17 cellular contexts compared by ENCODE assay signal in the genomic region with DNA sequence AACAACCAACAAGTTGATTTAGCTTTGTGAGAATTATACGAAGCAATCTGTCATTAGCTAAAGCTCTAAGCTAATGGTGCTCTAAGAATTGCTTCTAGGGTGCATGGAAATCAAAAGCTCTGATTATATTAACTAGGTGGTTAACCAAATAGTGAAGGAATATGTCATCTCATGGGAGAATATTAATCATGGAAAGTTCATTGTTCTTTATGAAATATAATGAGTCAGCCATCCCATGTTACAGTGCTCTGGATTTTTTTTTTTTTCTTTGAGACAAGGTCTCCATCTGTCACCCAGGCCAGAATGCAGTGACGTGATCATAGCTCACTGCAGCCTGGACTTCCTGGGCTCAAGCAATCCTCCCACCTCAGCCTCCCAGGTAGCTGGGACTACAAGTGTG. TPM values are rescaled to one million over a fixed set of nuclear protein-coding genes. Genes with fewer than 3 reads are reported as not detected.
DNase-seq lines count a peak whose midpoint lies in the region; ATAC-seq and TF ChIP-seq lines count a peak whose summit lies in the region.
"Had no signal": no experiment of that assay in that cellular context is flagged by ENCODE, and none has a peak within 500 bp of the region (broad histone marks: within the 10 kb centered on the region; RNA-seq: fewer than 3 reads in every experiment).

No MANE protein-coding gene starts in this region.

- H3K9me2 ChIP-seq in PC-3 (replicated peaks; ENCODE audit: low read length): no peaks in the 10 kb centered on the region

- H3K9me3 ChIP-seq in PC-3 (ENCODE audit: low read length): no peaks in the 10 kb centered on the region
- H3K9me3 ChIP-seq in mammary epithelial cell (replicated peaks; ENCODE audit: insufficient read depth, low read length): no peaks in the 10 kb centered on the region
- H3K9me3 ChIP-seq: BE2C had no signal

- BruUV-seq in PC-3 (replicated peaks; lab: Mats Ljungman, UMichigan) (no TSS peak), mammary epithelial cell (replicated peaks; lab: Mats Ljungman, UMichigan) (no TSS peak)

- H3K27me3 ChIP-seq in PC-3 (ENCODE audit: low read length): no peaks in the 10 kb centered on the region
- no peaks in the 10 kb centered on the region for H3K27me3 ChIP-seq in mammary epithelial cell (ENCODE audit: insufficient read depth, low read length)
- H3K27me3 ChIP-seq in foreskin keratinocyte: no peaks in the 10 kb centered on the region
- H3K27me3 ChIP-seq: BE2C had no signal

- intact Hi-C loops in PC-3 (cut with micrococcal nuclease): loop anchor here (5.0 to 10.0 kb wide), 3 partner anchors 82 to 984 kb away; partner anchors contain the start of gene IL1RAPL1
- intact Hi-C loops in mammary epithelial cell (cut with micrococcal nuclease): loop anchor here (2.0 kb wide), 1 partner anchor 82 kb away; no protein-coding TSS in a partner anchor

- CTCF ChIA-PET in PC-3 (lab: Charles Lee): interaction anchor here (0.6 to 1.1 kb wide), 2 partner anchors 19 to 849 kb away, joined by 3 to 4 read pairs; no protein-coding TSS in a partner anchor
- CTCF ChIA-PET in mammary epithelial cell (lab: Charles Lee; ENCODE audit: low non-redundant PET): no interaction called here

- H3K4me3 ChIP-seq in PC-3 (ENCODE audit: low read length): peak overlapping the region; percentile 48
- H3K4me3 ChIP-seq in mammary epithelial cell (replicated peaks in 1 of 3; ENCODE audit: insufficient read depth in 1 of 3, low read depth in 2 of 3, low read length in 3 of 3): no peak overlapping the region

- dilution Hi-C loops in mammary epithelial cell (cut with HindIII; ENCODE audit: low sequenced_read_pairs): no loop called here

- DNase-seq in HT1080 (ENCODE audit: low read depth): peak; percentile 1
- peak; percentile 75 for DNase-seq in PC-3
- DNase-seq in mammary epithelial cell: peak; percentile 71
- DNase-seq in foreskin keratinocyte: peak; percentile 44 to 52
- no peak for DNase-seq in left lobe of liver (ENCODE audit: low spot score)
- DNase-seq in HCEC 1CT: no peak
- DNase-seq: BE2C; CD4-positive, alpha-beta memory T cell; H7; MV-4-11; NCI-H1436; NCI-H2081; NCI-H2227 treated with DMSO at 0.1 percent for 48 hours; SHP77 treated with DMSO at 0.1 percent for 48 hours had no signal

- no peaks in the 10 kb centered on the region for H3K79me2 ChIP-seq in PC-3 (ENCODE audit: low read length)
- H3K79me2 ChIP-seq in mammary epithelial cell (ENCODE audit: insufficient read depth, low read length): no peaks in the 10 kb centered on the region

- WGBS in mammary epithelial cell (ENCODE audit: low coverage, missing lambda C conversion rate): 28% methylated on average over 2 of the region's 2 CpGs

- H3K4me2 ChIP-seq in PC-3 (ENCODE audit: low read length) (peak overlapping the region; percentile 79), mammary epithelial cell (ENCODE audit: insufficient read depth, low read depth, low read length) (peak overlapping the region; percentile 35)

- H3K9ac ChIP-seq in PC-3 (ENCODE audit: low read length): peak overlapping the region; percentile 31
- H3K9ac ChIP-seq in mammary epithelial cell (ENCODE audit: insufficient read depth, low read length): no peak overlapping the region

- H4K20me1 ChIP-seq in PC-3 (ENCODE audit: low read length) (no peaks in the 10 kb centered on the region), mammary epithelial cell (ENCODE audit: insufficient read depth, low read length) (no peaks in the 10 kb centered on the region)

- ATAC-seq in PC-3 (peak; percentile 81), foreskin keratinocyte (peak; percentile 94), left lobe of liver (no peak), HG03378 (IDR thresholded peaks at IDR 0.05; ENCODE audit: unreplicated experiment) (no peak)

- H3K27ac ChIP-seq in PC-3 (ENCODE audit: low read length): peak overlapping the region; percentile 91
- no peak overlapping the region for H3K27ac ChIP-seq in mammary epithelial cell (ENCODE audit: insufficient read depth, low read depth, low read length)
- no peak overlapping the region for H3K27ac ChIP-seq in foreskin keratinocyte

- no peak overlapping the region for H2AFZ ChIP-seq in PC-3 (ENCODE audit: low read length)
- no peak overlapping the region for H2AFZ ChIP-seq in mammary epithelial cell (ENCODE audit: low read depth, low read length)

- no peaks in the 10 kb centered on the region for H3K36me3 ChIP-seq in PC-3 (ENCODE audit: low read depth, low read length)
- no peaks in the 10 kb centered on the region for H3K36me3 ChIP-seq in mammary epithelial cell (ENCODE audit: insufficient read depth, low read length)
- H3K36me3 ChIP-seq: BE2C had no signal

- TF ChIP-seq CTCF in PC-3 (conservative IDR thresholded peaks at IDR 0.05; ENCODE audit: low read depth, low read length) (no peak), mammary epithelial cell (conservative IDR thresholded peaks at IDR 0.05 in 1 of 2, IDR thresholded peaks at IDR 0.05 in 1 of 2; ENCODE audit: extremely low read depth in 1 of 2, insufficient read depth in 1 of 2, low read depth in 1 of 2, low read length in 2 of 2) (no peak), foreskin keratinocyte (conservative IDR thresholded peaks at IDR 0.05) (no peak)

- H3F3A ChIP-seq in PC-3 (ENCODE audit: low read length, unreplicated experiment): no peaks in the 10 kb centered on the region

- in situ Hi-C loops in mammary epithelial cell (cut with MboI; ENCODE audit: low sequenced_read_pairs in 2 of 2): no loop called here

- H3K4me1 ChIP-seq in PC-3 (ENCODE audit: insufficient read depth, low read length) (peaks cover 11% of the 10 kb centered on the region), mammary epithelial cell (ENCODE audit: insufficient read depth, low read length) (peaks cover 8% of the 10 kb centered on the region), foreskin keratinocyte (peaks cover 5% of the 10 kb centered on the region)
- H3K4me1 ChIP-seq: BE2C had no signal

- POLR2A ChIA-PET in PC-3 (lab: Charles Lee; ENCODE audit: unreplicated experiment): interaction anchor here (0.5 to 0.6 kb wide), 2 partner anchors 16 to 985 kb away, joined by 3 to 6 read pairs; no protein-coding TSS in a partner anchor

RNA-seq across cellular contexts. Expression of gene DCAF8L2, which starts 10.5 kb away (rescaled TPM):
- total RNA-seq in HT1080 (2014; rRNA removed; shearing (Covaris generic)): not detected in 2 replicates
- not detected in 2 replicates for polyA plus RNA-seq in HT1080 (2015; cell fraction: cytosol; rRNA removed)
- not detected in 2 replicates for polyA plus RNA-seq in HT1080 (2015; cell fraction: nucleus; rRNA removed)
- not detected in 2 replicates for total RNA-seq in PC-3 (2014; rRNA removed)
- total RNA-seq in mammary epithelial cell: not detected
- not detected for polyA plus RNA-seq in mammary epithelial cell
- not detected for polyA minus RNA-seq in mammary epithelial cell
- total RNA-seq in foreskin keratinocyte: not detected in 2 replicates
- not detected in 2 replicates for polyA plus RNA-seq in foreskin keratinocyte
- not detected for total RNA-seq in left lobe of liver
- total RNA-seq: CD4-positive, alpha-beta memory T cell; H7 had no signal
- polyA plus RNA-seq: AG04450; CD4-positive, alpha-beta memory T cell; IgD-negative memory B cell had no signal

Comparison
In these comparisons a context has a peak if more than half of its experiments do, and no peak if none do; other contexts are left out.
1. DNase-seq: peak in HT1080 (single experiment), PC-3 (single experiment), mammary epithelial cell (single experiment) and foreskin keratinocyte (2 of 2); none in left lobe of liver (single experiment) and HCEC 1CT (single experiment).
2. ATAC-seq: peak in PC-3 (single experiment) and foreskin keratinocyte (single experiment); none in left lobe of liver (single experiment) and HG03378 (single experiment).